In the genomic region with DNA sequence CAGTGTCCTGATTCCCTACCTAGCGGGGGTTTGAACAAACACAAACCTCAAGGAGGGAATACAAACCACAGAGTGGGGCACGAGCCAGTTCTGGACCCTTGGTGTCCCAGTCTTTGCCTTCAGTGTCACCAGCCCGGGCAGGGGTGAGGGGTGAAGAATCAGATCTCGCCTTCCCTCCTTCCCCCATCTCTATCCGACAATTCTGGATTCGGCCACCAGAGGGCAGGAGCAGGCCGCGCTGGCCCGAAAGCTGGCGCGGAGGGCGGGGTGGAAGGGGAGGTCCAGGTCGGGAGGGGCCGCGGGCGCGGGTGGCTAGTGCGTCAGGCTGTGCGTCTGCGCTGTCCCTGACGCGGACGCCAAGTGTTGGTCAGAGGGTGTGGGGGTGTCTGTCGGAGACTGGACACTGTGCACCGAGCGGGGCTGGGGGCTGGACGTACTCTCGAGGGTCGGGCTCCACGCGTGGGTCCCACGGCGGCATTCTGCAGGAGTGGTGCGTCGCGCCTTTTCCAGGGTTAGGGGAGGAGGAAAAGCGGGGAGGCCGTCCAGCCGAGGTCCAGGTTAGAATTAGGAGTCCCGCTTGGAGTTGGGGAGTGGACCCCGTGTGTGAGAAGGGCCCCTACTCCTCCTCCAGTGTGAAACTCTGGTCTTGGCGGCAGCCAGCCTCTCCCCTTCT, we compare ENCODE assay signal across 1 cellular context.
TF ChIP-seq lines count a peak whose summit lies in the region.

No MANE protein-coding gene starts in this region.

TF ChIP-seq in HepG2, 621 proteins besides CTCF, POLR2A, EP300 and RAD21 (continued from another document and continues in another):
- TF ChIP-seq, protein P1, sequence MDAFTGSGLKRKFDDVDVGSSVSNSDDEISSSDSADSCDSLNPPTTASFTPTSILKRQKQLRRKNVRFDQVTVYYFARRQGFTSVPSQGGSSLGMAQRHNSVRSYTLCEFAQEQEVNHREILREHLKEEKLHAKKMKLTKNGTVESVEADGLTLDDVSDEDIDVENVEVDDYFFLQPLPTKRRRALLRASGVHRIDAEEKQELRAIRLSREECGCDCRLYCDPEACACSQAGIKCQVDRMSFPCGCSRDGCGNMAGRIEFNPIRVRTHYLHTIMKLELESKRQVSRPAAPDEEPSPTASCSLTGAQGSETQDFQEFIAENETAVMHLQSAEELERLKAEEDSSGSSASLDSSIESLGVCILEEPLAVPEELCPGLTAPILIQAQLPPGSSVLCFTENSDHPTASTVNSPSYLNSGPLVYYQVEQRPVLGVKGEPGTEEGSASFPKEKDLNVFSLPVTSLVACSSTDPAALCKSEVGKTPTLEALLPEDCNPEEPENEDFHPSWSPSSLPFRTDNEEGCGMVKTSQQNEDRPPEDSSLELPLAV (CRISPR knock-in tag; conservative IDR thresholded peaks at IDR 0.05; ENCODE audit: low read depth), result no peak
- TF ChIP-seq NR3C1 (CRISPR knock-in tag; IDR thresholded peaks at IDR 0.05) (no peak), RXRB (CRISPR knock-in tag; IDR thresholded peaks at IDR 0.05; ENCODE audit: borderline replicate concordance) (peak; percentile 46; the same call in 1 of the 2 replicates), ZNF816 (CRISPR knock-in tag; IDR thresholded peaks at IDR 0.05; ENCODE audit: borderline replicate concordance) (no peak), ZNF850 (CRISPR knock-in tag; conservative IDR thresholded peaks at IDR 0.05) (no peak), CC2D1A (CRISPR knock-in tag; IDR thresholded peaks at IDR 0.05) (no peak), ZNF354B (CRISPR knock-in tag; IDR thresholded peaks at IDR 0.05) (no peak), ZNF546 (CRISPR knock-in tag; conservative IDR thresholded peaks at IDR 0.05) (no peak), CCAR2 (optimal IDR thresholded peaks at IDR 0.05; ENCODE audit: low read depth, low read length) (no peak), MED13 (CRISPR knock-in tag; IDR thresholded peaks at IDR 0.05) (no peak), CCDC6 (CRISPR knock-in tag; IDR thresholded peaks at IDR 0.05) (peak; percentile 74), HNRNPUL1 (IDR thresholded peaks at IDR 0.05; ENCODE audit: low read depth, low read length) (no peak), MAF1 (CRISPR knock-in tag; IDR thresholded peaks at IDR 0.05; ENCODE audit: borderline replicate concordance) (no peak), IRX3 (CRISPR knock-in tag; IDR thresholded peaks at IDR 0.05; ENCODE audit: borderline replicate concordance, low read depth) (0 out of 2 replicates have a peak, but pooled peaks have one; percentile 46), ZNF7 (CRISPR knock-in tag; IDR thresholded peaks at IDR 0.05) (no peak), KMT2A (CRISPR knock-in tag; IDR thresholded peaks at IDR 0.05) (0 out of 2 replicates have a peak, but pooled peaks have one; percentile 38), ZFP36 (IDR thresholded peaks at IDR 0.05; ENCODE audit: borderline replicate concordance, low read depth, low read length, partially characterized antibody) (no peak)
- TF ChIP-seq, protein P2, sequence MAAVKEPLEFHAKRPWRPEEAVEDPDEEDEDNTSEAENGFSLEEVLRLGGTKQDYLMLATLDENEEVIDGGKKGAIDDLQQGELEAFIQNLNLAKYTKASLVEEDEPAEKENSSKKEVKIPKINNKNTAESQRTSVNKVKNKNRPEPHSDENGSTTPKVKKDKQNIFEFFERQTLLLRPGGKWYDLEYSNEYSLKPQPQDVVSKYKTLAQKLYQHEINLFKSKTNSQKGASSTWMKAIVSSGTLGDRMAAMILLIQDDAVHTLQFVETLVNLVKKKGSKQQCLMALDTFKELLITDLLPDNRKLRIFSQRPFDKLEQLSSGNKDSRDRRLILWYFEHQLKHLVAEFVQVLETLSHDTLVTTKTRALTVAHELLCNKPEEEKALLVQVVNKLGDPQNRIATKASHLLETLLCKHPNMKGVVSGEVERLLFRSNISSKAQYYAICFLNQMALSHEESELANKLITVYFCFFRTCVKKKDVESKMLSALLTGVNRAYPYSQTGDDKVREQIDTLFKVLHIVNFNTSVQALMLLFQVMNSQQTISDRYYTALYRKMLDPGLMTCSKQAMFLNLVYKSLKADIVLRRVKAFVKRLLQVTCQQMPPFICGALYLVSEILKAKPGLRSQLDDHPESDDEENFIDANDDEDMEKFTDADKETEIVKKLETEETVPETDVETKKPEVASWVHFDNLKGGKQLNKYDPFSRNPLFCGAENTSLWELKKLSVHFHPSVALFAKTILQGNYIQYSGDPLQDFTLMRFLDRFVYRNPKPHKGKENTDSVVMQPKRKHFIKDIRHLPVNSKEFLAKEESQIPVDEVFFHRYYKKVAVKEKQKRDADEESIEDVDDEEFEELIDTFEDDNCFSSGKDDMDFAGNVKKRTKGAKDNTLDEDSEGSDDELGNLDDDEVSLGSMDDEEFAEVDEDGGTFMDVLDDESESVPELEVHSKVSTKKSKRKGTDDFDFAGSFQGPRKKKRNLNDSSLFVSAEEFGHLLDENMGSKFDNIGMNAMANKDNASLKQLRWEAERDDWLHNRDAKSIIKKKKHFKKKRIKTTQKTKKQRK (IDR thresholded peaks at IDR 0.05; ENCODE audit: low read length), result no peak
- TF ChIP-seq, protein P3, sequence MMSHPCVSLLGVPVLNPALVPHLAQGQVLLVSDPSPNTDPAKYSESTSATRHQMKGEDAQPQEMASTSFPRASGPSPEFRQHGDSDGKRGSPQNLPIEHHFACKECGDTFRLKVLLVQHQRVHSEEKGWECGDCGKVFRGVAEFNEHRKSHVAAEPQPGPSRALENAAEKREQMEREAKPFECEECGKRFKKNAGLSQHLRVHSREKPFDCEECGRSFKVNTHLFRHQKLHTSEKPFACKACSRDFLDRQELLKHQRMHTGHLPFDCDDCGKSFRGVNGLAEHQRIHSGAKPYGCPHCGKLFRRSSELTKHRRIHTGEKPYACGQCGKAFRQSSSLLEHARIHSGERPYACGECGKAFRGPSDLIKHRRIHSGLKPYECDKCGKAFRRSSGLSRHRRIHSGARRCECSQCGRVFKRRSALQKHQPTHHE (CRISPR knock-in tag; IDR thresholded peaks at IDR 0.05; ENCODE audit: borderline replicate concordance), result no peak
- TF ChIP-seq, protein P4, sequence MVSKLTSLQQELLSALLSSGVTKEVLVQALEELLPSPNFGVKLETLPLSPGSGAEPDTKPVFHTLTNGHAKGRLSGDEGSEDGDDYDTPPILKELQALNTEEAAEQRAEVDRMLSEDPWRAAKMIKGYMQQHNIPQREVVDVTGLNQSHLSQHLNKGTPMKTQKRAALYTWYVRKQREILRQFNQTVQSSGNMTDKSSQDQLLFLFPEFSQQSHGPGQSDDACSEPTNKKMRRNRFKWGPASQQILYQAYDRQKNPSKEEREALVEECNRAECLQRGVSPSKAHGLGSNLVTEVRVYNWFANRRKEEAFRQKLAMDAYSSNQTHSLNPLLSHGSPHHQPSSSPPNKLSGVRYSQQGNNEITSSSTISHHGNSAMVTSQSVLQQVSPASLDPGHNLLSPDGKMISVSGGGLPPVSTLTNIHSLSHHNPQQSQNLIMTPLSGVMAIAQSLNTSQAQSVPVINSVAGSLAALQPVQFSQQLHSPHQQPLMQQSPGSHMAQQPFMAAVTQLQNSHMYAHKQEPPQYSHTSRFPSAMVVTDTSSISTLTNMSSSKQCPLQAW (CRISPR knock-in tag; IDR thresholded peaks at IDR 0.05), result no peak
- TF ChIP-seq, protein P5, sequence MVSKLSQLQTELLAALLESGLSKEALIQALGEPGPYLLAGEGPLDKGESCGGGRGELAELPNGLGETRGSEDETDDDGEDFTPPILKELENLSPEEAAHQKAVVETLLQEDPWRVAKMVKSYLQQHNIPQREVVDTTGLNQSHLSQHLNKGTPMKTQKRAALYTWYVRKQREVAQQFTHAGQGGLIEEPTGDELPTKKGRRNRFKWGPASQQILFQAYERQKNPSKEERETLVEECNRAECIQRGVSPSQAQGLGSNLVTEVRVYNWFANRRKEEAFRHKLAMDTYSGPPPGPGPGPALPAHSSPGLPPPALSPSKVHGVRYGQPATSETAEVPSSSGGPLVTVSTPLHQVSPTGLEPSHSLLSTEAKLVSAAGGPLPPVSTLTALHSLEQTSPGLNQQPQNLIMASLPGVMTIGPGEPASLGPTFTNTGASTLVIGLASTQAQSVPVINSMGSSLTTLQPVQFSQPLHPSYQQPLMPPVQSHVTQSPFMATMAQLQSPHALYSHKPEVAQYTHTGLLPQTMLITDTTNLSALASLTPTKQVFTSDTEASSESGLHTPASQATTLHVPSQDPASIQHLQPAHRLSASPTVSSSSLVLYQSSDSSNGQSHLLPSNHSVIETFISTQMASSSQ (IDR thresholded peaks at IDR 0.05; ENCODE audit: low read depth), result no peak
- TF ChIP-seq, protein P5 (CRISPR knock-in tag; IDR thresholded peaks at IDR 0.05; ENCODE audit: borderline replicate concordance), result no peak
- TF ChIP-seq, protein P6, sequence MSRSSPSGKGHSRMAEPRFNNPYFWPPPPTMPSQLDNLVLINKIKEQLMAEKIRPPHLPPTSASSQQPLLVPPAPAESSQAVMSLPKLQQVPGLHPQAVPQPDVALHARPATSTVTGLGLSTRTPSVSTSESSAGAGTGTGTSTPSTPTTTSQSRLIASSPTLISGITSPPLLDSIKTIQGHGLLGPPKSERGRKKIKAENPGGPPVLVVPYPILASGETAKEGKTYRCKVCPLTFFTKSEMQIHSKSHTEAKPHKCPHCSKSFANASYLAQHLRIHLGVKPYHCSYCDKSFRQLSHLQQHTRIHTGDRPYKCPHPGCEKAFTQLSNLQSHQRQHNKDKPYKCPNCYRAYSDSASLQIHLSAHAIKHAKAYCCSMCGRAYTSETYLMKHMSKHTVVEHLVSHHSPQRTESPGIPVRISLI (CRISPR knock-in tag; IDR thresholded peaks at IDR 0.05; ENCODE audit: borderline replicate concordance), result no peak
- TF ChIP-seq, protein P7, sequence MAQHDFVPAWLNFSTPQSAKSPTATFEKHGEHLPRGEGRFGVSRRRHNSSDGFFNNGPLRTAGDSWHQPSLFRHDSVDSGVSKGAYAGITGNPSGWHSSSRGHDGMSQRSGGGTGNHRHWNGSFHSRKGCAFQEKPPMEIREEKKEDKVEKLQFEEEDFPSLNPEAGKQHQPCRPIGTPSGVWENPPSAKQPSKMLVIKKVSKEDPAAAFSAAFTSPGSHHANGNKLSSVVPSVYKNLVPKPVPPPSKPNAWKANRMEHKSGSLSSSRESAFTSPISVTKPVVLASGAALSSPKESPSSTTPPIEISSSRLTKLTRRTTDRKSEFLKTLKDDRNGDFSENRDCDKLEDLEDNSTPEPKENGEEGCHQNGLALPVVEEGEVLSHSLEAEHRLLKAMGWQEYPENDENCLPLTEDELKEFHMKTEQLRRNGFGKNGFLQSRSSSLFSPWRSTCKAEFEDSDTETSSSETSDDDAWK (CRISPR knock-in tag; IDR thresholded peaks at IDR 0.05), result no peak
- TF ChIP-seq, protein P8, sequence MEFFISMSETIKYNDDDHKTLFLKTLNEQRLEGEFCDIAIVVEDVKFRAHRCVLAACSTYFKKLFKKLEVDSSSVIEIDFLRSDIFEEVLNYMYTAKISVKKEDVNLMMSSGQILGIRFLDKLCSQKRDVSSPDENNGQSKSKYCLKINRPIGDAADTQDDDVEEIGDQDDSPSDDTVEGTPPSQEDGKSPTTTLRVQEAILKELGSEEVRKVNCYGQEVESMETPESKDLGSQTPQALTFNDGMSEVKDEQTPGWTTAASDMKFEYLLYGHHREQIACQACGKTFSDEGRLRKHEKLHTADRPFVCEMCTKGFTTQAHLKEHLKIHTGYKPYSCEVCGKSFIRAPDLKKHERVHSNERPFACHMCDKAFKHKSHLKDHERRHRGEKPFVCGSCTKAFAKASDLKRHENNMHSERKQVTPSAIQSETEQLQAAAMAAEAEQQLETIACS (CRISPR knock-in tag; IDR thresholded peaks at IDR 0.05), result no peak
- TF ChIP-seq, protein P9, sequence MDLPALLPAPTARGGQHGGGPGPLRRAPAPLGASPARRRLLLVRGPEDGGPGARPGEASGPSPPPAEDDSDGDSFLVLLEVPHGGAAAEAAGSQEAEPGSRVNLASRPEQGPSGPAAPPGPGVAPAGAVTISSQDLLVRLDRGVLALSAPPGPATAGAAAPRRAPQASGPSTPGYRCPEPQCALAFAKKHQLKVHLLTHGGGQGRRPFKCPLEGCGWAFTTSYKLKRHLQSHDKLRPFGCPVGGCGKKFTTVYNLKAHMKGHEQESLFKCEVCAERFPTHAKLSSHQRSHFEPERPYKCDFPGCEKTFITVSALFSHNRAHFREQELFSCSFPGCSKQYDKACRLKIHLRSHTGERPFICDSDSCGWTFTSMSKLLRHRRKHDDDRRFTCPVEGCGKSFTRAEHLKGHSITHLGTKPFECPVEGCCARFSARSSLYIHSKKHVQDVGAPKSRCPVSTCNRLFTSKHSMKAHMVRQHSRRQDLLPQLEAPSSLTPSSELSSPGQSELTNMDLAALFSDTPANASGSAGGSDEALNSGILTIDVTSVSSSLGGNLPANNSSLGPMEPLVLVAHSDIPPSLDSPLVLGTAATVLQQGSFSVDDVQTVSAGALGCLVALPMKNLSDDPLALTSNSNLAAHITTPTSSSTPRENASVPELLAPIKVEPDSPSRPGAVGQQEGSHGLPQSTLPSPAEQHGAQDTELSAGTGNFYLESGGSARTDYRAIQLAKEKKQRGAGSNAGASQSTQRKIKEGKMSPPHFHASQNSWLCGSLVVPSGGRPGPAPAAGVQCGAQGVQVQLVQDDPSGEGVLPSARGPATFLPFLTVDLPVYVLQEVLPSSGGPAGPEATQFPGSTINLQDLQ (CRISPR knock-in tag; IDR thresholded peaks at IDR 0.05), result no peak
- TF ChIP-seq, protein P10, sequence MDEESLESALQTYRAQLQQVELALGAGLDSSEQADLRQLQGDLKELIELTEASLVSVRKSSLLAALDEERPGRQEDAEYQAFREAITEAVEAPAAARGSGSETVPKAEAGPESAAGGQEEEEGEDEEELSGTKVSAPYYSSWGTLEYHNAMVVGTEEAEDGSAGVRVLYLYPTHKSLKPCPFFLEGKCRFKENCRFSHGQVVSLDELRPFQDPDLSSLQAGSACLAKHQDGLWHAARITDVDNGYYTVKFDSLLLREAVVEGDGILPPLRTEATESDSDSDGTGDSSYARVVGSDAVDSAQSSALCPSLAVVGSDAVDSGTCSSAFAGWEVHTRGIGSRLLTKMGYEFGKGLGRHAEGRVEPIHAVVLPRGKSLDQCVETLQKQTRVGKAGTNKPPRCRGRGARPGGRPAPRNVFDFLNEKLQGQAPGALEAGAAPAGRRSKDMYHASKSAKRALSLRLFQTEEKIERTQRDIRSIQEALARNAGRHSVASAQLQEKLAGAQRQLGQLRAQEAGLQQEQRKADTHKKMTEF (CRISPR knock-in tag; IDR thresholded peaks at IDR 0.05), result 0 out of 2 replicates have a peak, but pooled peaks have one; percentile 43
